1 cellular context compared by ENCODE assay signal in genomic region chr10:52351911-52352310, GRCh38.
TF ChIP-seq lines count a peak whose summit lies in the region.

No MANE protein-coding gene starts in this region.

TF ChIP-seq in SK-N-SH treated with all-trans-retinoic acid at 6 μM for 48 hours, 23 proteins besides CTCF, POLR2A, EP300 and RAD21 (continued from another document):
- TF ChIP-seq TCF4 (CRISPR knock-in tag; IDR thresholded peaks at IDR 0.05; ENCODE audit: borderline replicate concordance) (no peak), TSHZ2 (CRISPR knock-in tag; IDR thresholded peaks at IDR 0.05) (no peak), CSRNP3 (CRISPR knock-in tag; IDR thresholded peaks at IDR 0.05) (peak; percentile 63; the same call in 1 of the 2 replicates), ARNTL (CRISPR knock-in tag; IDR thresholded peaks at IDR 0.05; ENCODE audit: borderline replicate concordance, low read depth) (no peak), ISL1 (CRISPR knock-in tag; IDR thresholded peaks at IDR 0.05) (peak; percentile 96), CREB5 (CRISPR knock-in tag; IDR thresholded peaks at IDR 0.05; ENCODE audit: low read depth) (peak; percentile 81)
